10 cellular contexts compared by ENCODE assay signal in the genomic region with DNA sequence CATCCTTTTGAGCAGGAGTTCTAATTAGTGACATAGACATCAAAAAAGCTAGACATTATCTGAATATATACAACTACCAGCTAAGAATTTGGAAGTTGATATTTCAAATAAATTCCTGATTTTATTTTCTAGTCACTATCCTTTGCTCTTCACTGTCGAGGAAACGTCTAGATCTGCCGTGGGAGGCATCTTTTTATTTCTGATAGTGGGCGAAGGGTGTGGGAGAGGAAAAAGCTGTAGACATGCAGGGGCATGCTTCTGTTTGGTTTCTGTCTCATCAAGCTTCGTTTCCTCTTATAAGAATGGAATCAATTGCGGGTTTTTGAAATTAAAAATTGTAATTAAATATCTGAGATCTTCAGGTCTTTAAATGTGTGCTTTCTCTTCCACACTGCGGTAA. TPM values are rescaled to one million over a fixed set of nuclear protein-coding genes. Genes with fewer than 3 reads are reported as not detected.
"Had no signal": no experiment of that assay in that cellular context is flagged by ENCODE, and none has a peak within 500 bp of the region (broad histone marks: within the 10 kb centered on the region; RNA-seq: fewer than 3 reads in every experiment).

No MANE protein-coding gene starts in this region.

- DNase-seq: H9, HCEC 1CT, IMR-90, KG1 had no signal

- H3K4me3 ChIP-seq: GM23338, K562 had no signal

- FAIRE-seq: H1, H54, HTR-8/SVneo, K562 had no signal

RNA-seq across cellular contexts. Expression of a gene that starts 16.2 kb away (rescaled TPM):
- total RNA-seq: H9, HT-29, IMR-90, K562 had no signal
